Comparison of ENCODE assay signal across 10 cellular contexts in genomic region chr12:124006582-124007170, GRCh38. TPM values are rescaled to one million over a fixed set of nuclear protein-coding genes. Genes with fewer than 3 reads are reported as not detected.
DNase-seq lines count a peak whose midpoint lies in the region; ATAC-seq lines count a peak whose summit lies in the region.
"Had no signal": no experiment of that assay in that cellular context is flagged by ENCODE, and none has a peak within 500 bp of the region (broad histone marks: within the 10 kb centered on the region; RNA-seq: fewer than 3 reads in every experiment).

No MANE protein-coding gene starts in this region.

- peak; percentile 63 for ATAC-seq in GM18511 (IDR thresholded peaks at IDR 0.05; ENCODE audit: unreplicated experiment)
- ATAC-seq in GM21737 (IDR thresholded peaks at IDR 0.05; ENCODE audit: unreplicated experiment) = peak; percentile 66
- ATAC-seq in activated CD8-positive, alpha-beta T cell treated with anti-CD3 and anti-CD28 coated beads, Interleukin-2, amount 10 ng/mL, durations not matched to agents 7 days and 5 days = peak; percentile 76

- CTCF ChIA-PET in activated CD8-positive, alpha-beta T cell treated with anti-CD3 and anti-CD28 coated beads, Interleukin-2, amount 10 ng/mL, durations not matched to agents 7 days and 5 days (lab: Charles Lee) = interaction anchor here (0.6 to 1.7 kb wide), 10 partner anchors 10 to 768 kb away, joined by 3 to 11 read pairs (median 3); no protein-coding TSS in a partner anchor

- no peak overlapping the region for H2BK120ac ChIP-seq in neuronal stem cell (ENCODE audit: low read depth, low read length)

- H3K14ac ChIP-seq in neuronal stem cell (ENCODE audit: low read length) = no peak overlapping the region

- no peak overlapping the region for H3K27ac ChIP-seq in neuronal stem cell (replicated peaks; ENCODE audit: low read length)
- H3K27ac ChIP-seq: HL-60 had no signal

- no peaks in the 10 kb centered on the region for H3K27me3 ChIP-seq in neuronal stem cell (ENCODE audit: control insufficient read depth in 3 of 3, insufficient read depth in 3 of 3, low read depth in 1 of 3, low read length in 3 of 3)

- H4K8ac ChIP-seq in neuronal stem cell (ENCODE audit: low read depth, low read length) = no peak overlapping the region

- peak overlapping the region; percentile 80 for H3K27ac Mint-ChIP-seq in activated CD8-positive, alpha-beta T cell treated with anti-CD3 and anti-CD28 coated beads, Interleukin-2, amount 10 ng/mL, durations not matched to agents 7 days and 5 days

- no peak overlapping the region for H3K4me3 ChIP-seq in neuronal stem cell (ENCODE audit: low read length in 2 of 2)

- H3K9me3 ChIP-seq in neuronal stem cell (replicated peaks in 1 of 2; ENCODE audit: control insufficient read depth in 2 of 2, insufficient read depth in 1 of 2, low read depth in 1 of 2, low read length in 2 of 2) = no peaks in the 10 kb centered on the region

- DNase-seq in activated CD8-positive, alpha-beta T cell treated with anti-CD3 and anti-CD28 coated beads, Interleukin-2, amount 10 ng/mL, durations not matched to agents 7 days and 5 days = peak; percentile 53
- no peak for DNase-seq in neuronal stem cell (ENCODE audit: low spot score)
- no peak for DNase-seq in HUDEP-2 (lab: John Stamatoyannopoulos, UW; ENCODE audit: unreplicated experiment in 76 of 76)
- DNase-seq in NCI-H2227 (lab: John Stamatoyannopoulos, UW; ENCODE audit: unreplicated experiment) = no peak
- DNase-seq in ACHN = no peak
- DNase-seq: effector CD4-positive, alpha-beta T cell; occipital lobe had no signal

- no peak overlapping the region for H2AFZ ChIP-seq in neuronal stem cell (ENCODE audit: low read length)

- in situ Hi-C loops in ACHN (cut with HindIII; ENCODE audit: low pct_ligation_motif_present, low pct_unique_long_range_greater_than_20kb, low sequenced_read_pairs) = no loop called here

- no peak overlapping the region for H3K4ac ChIP-seq in neuronal stem cell (ENCODE audit: low read length)

- H3K18ac ChIP-seq in neuronal stem cell (ENCODE audit: low read length) = no peak overlapping the region

- H2BK15ac ChIP-seq in neuronal stem cell (ENCODE audit: low read length) = no peak overlapping the region

- H3K79me1 ChIP-seq in neuronal stem cell (ENCODE audit: low read depth, low read length) = peaks cover 2% of the 10 kb centered on the region

- no peak overlapping the region for H4K91ac ChIP-seq in neuronal stem cell (ENCODE audit: low read depth, low read length, poor library complexity)

- no peaks in the 10 kb centered on the region for H3K27me3 Mint-ChIP-seq in activated CD8-positive, alpha-beta T cell treated with anti-CD3 and anti-CD28 coated beads, Interleukin-2, amount 10 ng/mL, durations not matched to agents 7 days and 5 days (ENCODE audit: low read depth)

- H3K4me3 Mint-ChIP-seq in activated CD8-positive, alpha-beta T cell treated with anti-CD3 and anti-CD28 coated beads, Interleukin-2, amount 10 ng/mL, durations not matched to agents 7 days and 5 days = peak overlapping the region; percentile 32

- H2BK12ac ChIP-seq in neuronal stem cell (ENCODE audit: low read length) = no peak overlapping the region

- peaks cover 17 to 23% of the 10 kb centered on the region in 2 donors for H3K4me1 ChIP-seq in neuronal stem cell (ENCODE audit: control insufficient read depth in 2 of 2, insufficient read depth in 1 of 2, low read depth in 1 of 2, low read length in 2 of 2)

- peaks cover 21 to 81% of the 10 kb centered on the region in 2 donors for H3K36me3 ChIP-seq in neuronal stem cell (replicated peaks in 1 of 2; ENCODE audit: control insufficient read depth in 2 of 2, insufficient read depth in 2 of 2, low read length in 2 of 2)

- H3K9me3 Mint-ChIP-seq in activated CD8-positive, alpha-beta T cell treated with anti-CD3 and anti-CD28 coated beads, Interleukin-2, amount 10 ng/mL, durations not matched to agents 7 days and 5 days (ENCODE audit: insufficient read depth) = no peaks in the 10 kb centered on the region

- peaks cover 33% of the 10 kb centered on the region for H3K4me1 Mint-ChIP-seq in activated CD8-positive, alpha-beta T cell treated with anti-CD3 and anti-CD28 coated beads, Interleukin-2, amount 10 ng/mL, durations not matched to agents 7 days and 5 days (ENCODE audit: low read depth)

- H3K9ac ChIP-seq in neuronal stem cell (ENCODE audit: low read depth, low read length, poor library complexity) = no peak overlapping the region

- WGBS in neuronal stem cell (ENCODE audit: extremely low coverage in 2 of 2, insufficient read length in 2 of 2, insufficient replicate concordance in 1 of 2), 2 donors = no CpG with 5 or more reads among the region's 8 CpGs

- peaks cover 17% of the 10 kb centered on the region for H3K36me3 Mint-ChIP-seq in activated CD8-positive, alpha-beta T cell treated with anti-CD3 and anti-CD28 coated beads, Interleukin-2, amount 10 ng/mL, durations not matched to agents 7 days and 5 days (ENCODE audit: low read depth)

- H3K4me2 ChIP-seq in neuronal stem cell (ENCODE audit: insufficient read depth, low read length, poor library complexity, severe bottlenecking) = no peak overlapping the region

- peak overlapping the region; percentile 11 for H3K23ac ChIP-seq in neuronal stem cell (ENCODE audit: low read depth, low read length, poor library complexity)

- H2BK5ac ChIP-seq in neuronal stem cell (ENCODE audit: low read length) = no peak overlapping the region

- POLR2A ChIA-PET in activated CD8-positive, alpha-beta T cell treated with anti-CD3 and anti-CD28 coated beads, Interleukin-2, amount 10 ng/mL, durations not matched to agents 7 days and 5 days (lab: Charles Lee) = interaction anchor here (0.6 to 1.2 kb wide), 4 partner anchors 9 to 151 kb away, joined by 3 read pairs; no protein-coding TSS in a partner anchor

- no peak overlapping the region for H2AK5ac ChIP-seq in neuronal stem cell (ENCODE audit: low read depth, low read length)

RNA-seq across cellular contexts. Expression of gene ZNF664, which starts 33.7 kb away (rescaled TPM):
- total RNA-seq in activated CD8-positive, alpha-beta T cell treated with anti-CD3 and anti-CD28 coated beads, Interleukin-2, amount 10 ng/mL, durations not matched to agents 7 days and 5 days = 10 to 100 TPM; 39.8 to 41.4 TPM
- polyA plus RNA-seq in neuronal stem cell (2013, experiment 1 of 2) = 130 TPM
- polyA plus RNA-seq in neuronal stem cell (2013, experiment 2 of 2) = 131 TPM

RNA-seq across cellular contexts. Expression of gene CCDC92, which starts 34.0 kb away (rescaled TPM):
- 10 to 100 TPM; 14.8 to 16.2 TPM for total RNA-seq in activated CD8-positive, alpha-beta T cell treated with anti-CD3 and anti-CD28 coated beads, Interleukin-2, amount 10 ng/mL, durations not matched to agents 7 days and 5 days
- 34.1 TPM for polyA plus RNA-seq in neuronal stem cell (2013, experiment 1 of 2)
- polyA plus RNA-seq in neuronal stem cell (2013, experiment 2 of 2) = 32.6 TPM
